In genomic region chr10:110356628-110357245, GRCh38 we compare ENCODE assay signal across 9 cellular contexts. TPM values are rescaled to one million over a fixed set of nuclear protein-coding genes. Genes with fewer than 3 reads are reported as not detected.
A peak's percentile ranks its signal among the peaks of the same experiment; 100 is the strongest.
DNase-seq lines count a peak whose midpoint lies in the region; ATAC-seq, FAIRE-seq and TF ChIP-seq lines count a peak whose summit lies in the region.
"Had no signal": no experiment of that assay in that cellular context is flagged by ENCODE, and none has a peak within 500 bp of the region (broad histone marks: within the 10 kb centered on the region; RNA-seq: fewer than 3 reads in every experiment).

No MANE protein-coding gene starts in this region.

- no peak for TF ChIP-seq EP300 in H1 (IDR thresholded peaks at IDR 0.05; ENCODE audit: borderline replicate concordance in 1 of 2, low read depth in 2 of 2, low read length in 2 of 2)

- H3K9me3 ChIP-seq in H1 (ENCODE audit: insufficient read depth in 2 of 2, low read depth in 1 of 2, low read length in 1 of 2) (no peaks in the 10 kb centered on the region), endodermal cell (ENCODE audit: control insufficient read depth, low read length) (peaks cover 2% of the 10 kb centered on the region)

- no peak overlapping the region for H3K18ac ChIP-seq in H1 (ENCODE audit: extremely low read depth, low read length)

- no peak overlapping the region for H2BK20ac ChIP-seq in H1 (ENCODE audit: low read length)

- H4K20me1 ChIP-seq in H1 (replicated peaks in 1 of 2; ENCODE audit: control insufficient read depth in 1 of 2, insufficient read depth in 2 of 2, low read length in 2 of 2) = no peaks in the 10 kb centered on the region

- H2BK15ac ChIP-seq in H1 (ENCODE audit: low read length) = no peak overlapping the region; the same call in 1 of the 2 replicates

- intact Hi-C loops in left cardiac atrium (cut with DNase I) (loop anchor here in 1 of 2 donors (5.0 kb wide), 1 partner anchor 181 kb away; no protein-coding TSS in a partner anchor), cardiac septum (cut with DNase I) (loop anchor here (1.0 to 10.0 kb wide), 3 partner anchors 46 to 143 kb away; no protein-coding TSS in a partner anchor)

- H3K23me2 ChIP-seq in H1 (ENCODE audit: low read depth, low read length) = no peaks in the 10 kb centered on the region

- no peak overlapping the region for H4K8ac ChIP-seq in H1 (ENCODE audit: extremely low read depth, insufficient read depth, low read length)

- H3K27ac ChIP-seq in H1 (ENCODE audit: low read depth, low read length) = no peak overlapping the region
- no peak overlapping the region for H3K27ac ChIP-seq in endodermal cell (ENCODE audit: low read depth, low read length)
- H3K27ac ChIP-seq: C4-2B had no signal

- no peaks in the 10 kb centered on the region for H3K36me3 Mint-ChIP-seq in endodermal cell (ENCODE audit: low read depth)

- no peak overlapping the region for H3K27ac Mint-ChIP-seq in endodermal cell

- no peak for TF ChIP-seq RAD21 in H1 (IDR thresholded peaks at IDR 0.05 in 1 of 2, conservative IDR thresholded peaks at IDR 0.05 in 1 of 2; ENCODE audit: low read depth in 2 of 2, low read length in 2 of 2)

- H3K27me3 ChIP-seq in H1 (replicated peaks in 1 of 4; ENCODE audit: control insufficient read depth in 3 of 4, extremely low read depth in 1 of 4, insufficient read depth in 3 of 4, low read length in 3 of 4) = no peaks in the 10 kb centered on the region; a peak in 1 of 7 replicates
- no peaks in the 10 kb centered on the region for H3K27me3 ChIP-seq in endodermal cell (ENCODE audit: control insufficient read depth, insufficient read depth, low read length, poor library complexity, severe bottlenecking)

- H3K27me3 Mint-ChIP-seq in endodermal cell (ENCODE audit: insufficient read depth) = peaks cover 6% of the 10 kb centered on the region

- no peak overlapping the region for H3K23ac ChIP-seq in H1 (ENCODE audit: insufficient read length)

- no peak overlapping the region for H3K4me3 Mint-ChIP-seq in endodermal cell

- 0 out of 2 replicates have a peak overlapping the region, but pooled peaks have one; percentile 83 for H2BK12ac ChIP-seq in H1 (ENCODE audit: low read depth, low read length)

- H3K4me2 ChIP-seq in H1 (ENCODE audit: insufficient read depth in 1 of 2, low read depth in 2 of 2, low read length in 2 of 2) = no peak overlapping the region

- DNase-seq in left cardiac atrium (peak; percentile 44), cardiac septum (ENCODE audit: low spot score) (no peak), H1 (ENCODE audit: low read depth in 1 of 2, low spot score in 2 of 2) (no peak), hepatic stellate cell (ENCODE audit: low spot score) (no peak), endodermal cell (no peak)
- DNase-seq in activated CD4-positive, alpha-beta T cell treated with anti-CD3 and anti-CD28 coated beads for 1 hour = peak; percentile 41
- DNase-seq in stimulated activated CD4-positive, alpha-beta T cell treated with anti-CD3 and anti-CD28 coated beads, Interleukin-12 subunit alpha, Interleukin-12 subunit beta, amount 100 ng/mL, for 4 hours = peak; percentile 56

- H2AFZ ChIP-seq in H1 (ENCODE audit: low read length) = no peak overlapping the region

- H2BK5ac ChIP-seq in H1 (ENCODE audit: low read depth, low read length) = no peak overlapping the region

- TF ChIP-seq CTCF in H1 (IDR thresholded peaks at IDR 0.05; ENCODE audit: control extremely low read depth in 1 of 3, insufficient read depth in 1 of 3, low read depth in 1 of 3, low read length in 3 of 3) = no peak
- TF ChIP-seq CTCF in endodermal cell (conservative IDR thresholded peaks at IDR 0.05) = no peak

- H3K4me3 ChIP-seq in H1 (ENCODE audit: extremely low read depth in 1 of 4, insufficient read depth in 2 of 4, low read depth in 3 of 4, low read length in 4 of 4) (no peak overlapping the region), endodermal cell (ENCODE audit: low read length) (no peak overlapping the region)

- no peak overlapping the region for H3K14ac ChIP-seq in H1 (ENCODE audit: insufficient read length)

- peaks cover 5 to 14% (median 10%) of the 10 kb centered on the region in 4 experiments; a peak in 6 of 7 replicates for H3K4me1 ChIP-seq in H1 (replicated peaks in 1 of 4; ENCODE audit: control insufficient read depth in 3 of 4, insufficient read depth in 4 of 4, low read length in 3 of 4)
- peaks cover 8% of the 10 kb centered on the region for H3K4me1 ChIP-seq in endodermal cell (ENCODE audit: control insufficient read depth, insufficient read depth, low read length)

- H2BK120ac ChIP-seq in H1 (replicated peaks; ENCODE audit: low read depth, low read length) = no peak overlapping the region

- no peak overlapping the region for H4K91ac ChIP-seq in H1 (replicated peaks; ENCODE audit: insufficient read length, low read length)

- no peak for TF ChIP-seq POLR2A in H1 (IDR thresholded peaks at IDR 0.05; ENCODE audit: control extremely low read depth in 1 of 2, low read depth in 2 of 2, low read length in 2 of 2)

- H3K79me2 ChIP-seq in H1 (ENCODE audit: control insufficient read depth in 1 of 2, insufficient read depth in 2 of 2, low read length in 2 of 2) = no peaks in the 10 kb centered on the region

- H3K36me3 ChIP-seq in H1 (ENCODE audit: control insufficient read depth in 2 of 4, insufficient read depth in 4 of 4, low read length in 3 of 4) (no peaks in the 10 kb centered on the region), endodermal cell (ENCODE audit: control insufficient read depth, insufficient read depth, low read length) (no peaks in the 10 kb centered on the region)

- no peak overlapping the region for H3K56ac ChIP-seq in H1 (replicated peaks; ENCODE audit: insufficient read length, low read depth, low read length)

- CTCF ChIA-PET in H1 (lab: Charles Lee; ENCODE audit: partially characterized antibody) = interaction anchor here (1.0 to 4.8 kb wide), 6 partner anchors 9 to 189 kb away, joined by 3 to 49 read pairs (median 7); partner anchors contain the start of gene DUSP5

- peaks cover 22% of the 10 kb centered on the region for H3K4me1 Mint-ChIP-seq in endodermal cell

- no peaks in the 10 kb centered on the region for H3K9me3 Mint-ChIP-seq in endodermal cell

- no peaks in the 10 kb centered on the region for H3K79me1 ChIP-seq in H1 (ENCODE audit: low read depth, low read length)

- ATAC-seq in left cardiac atrium (peak in 1 of 2 donors; percentile 56), HG03159 (IDR thresholded peaks at IDR 0.05; ENCODE audit: unreplicated experiment) (peak; percentile 82)

- 93% methylated on average over 19 of the region's 19 CpGs; no CpG with 5 or more reads in 1 of the 2 experiments for WGBS in H1 (ENCODE audit: extremely low coverage in 1 of 2, insufficient coverage in 1 of 2, insufficient read length in 1 of 2, insufficient replicate concordance in 2 of 2, low coverage in 1 of 2, low lambda C conversion rate in 2 of 2, missing lambda C conversion rate in 1 of 2), 2 experiments
- WGBS in endodermal cell (ENCODE audit: insufficient coverage in 1 of 2, insufficient read length in 1 of 2), 2 experiments = 83 to 84% methylated on average over 17 to 19 of the region's 19 CpGs

- FAIRE-seq in H1 (lab: Jason Lieb, UNC) = no peak

- no peak overlapping the region for H3K4ac ChIP-seq in H1 (replicated peaks; ENCODE audit: insufficient read length, low read depth, low read length)

- H3K9ac ChIP-seq in H1 (replicated peaks in 1 of 4; ENCODE audit: extremely low read depth in 1 of 4, low read depth in 3 of 4, low read length in 3 of 4) (no peak overlapping the region), endodermal cell (ENCODE audit: extremely low read depth, low read length, poor library complexity, severe bottlenecking) (no peak overlapping the region)

- no peak overlapping the region for H4K5ac ChIP-seq in H1 (ENCODE audit: insufficient read length, low read depth, low read length)

- no peak overlapping the region for H2AK5ac ChIP-seq in H1 (ENCODE audit: low read depth, low read length)

- POLR2A ChIA-PET in H1 (lab: Charles Lee; ENCODE audit: partially characterized antibody) = no interaction called here

TF ChIP-seq in H1, 55 proteins besides CTCF, POLR2A, EP300 and RAD21:
- TF ChIP-seq YY1 (IDR thresholded peaks at IDR 0.05; ENCODE audit: low read depth, low read length) (no peak), ZNF274 (IDR thresholded peaks at IDR 0.05; ENCODE audit: borderline replicate concordance, extremely low read depth, low read length) (no peak), BCL11A (IDR thresholded peaks at IDR 0.05; ENCODE audit: low read depth in 2 of 2, low read length in 2 of 2) (no peak), CBX5 (IDR thresholded peaks at IDR 0.05; ENCODE audit: low read depth, low read length) (no peak), POLR2AphosphoS5 (IDR thresholded peaks at IDR 0.05; ENCODE audit: low read depth, low read length) (no peak), SIRT6 (IDR thresholded peaks at IDR 0.05; ENCODE audit: low read length) (no peak), CREB1 (IDR thresholded peaks at IDR 0.05) (no peak), SP4 (IDR thresholded peaks at IDR 0.05; ENCODE audit: low read length) (no peak)
TF ChIP-seq in H1: peak in this region for 0.

RNA-seq across cellular contexts. Expression of gene SMNDC1, which starts 52.0 kb away (rescaled TPM):
- total RNA-seq in left cardiac atrium (10 to 100 TPM; 21.6 to 24.4 TPM), cardiac septum (25.8 TPM), endodermal cell (10 to 100 TPM; 52.9 to 65.6 TPM)
- total RNA-seq in H1 (2021; fragmentation: NEBNext Ultra II Directional; extraction: Animal tissue kit (Norgen Biotek cat#: 25700)) = 48.6 and 53.5 TPM in 2 replicates
- polyA plus RNA-seq in H1 (2011; rRNA removed) = 4.3 and 8.1 TPM in 2 replicates
- 12.4 TPM for polyA plus RNA-seq in H1 (2011; cell fraction: cytosol; rRNA removed)
- polyA plus RNA-seq in H1 (2011; cell fraction: nucleus; rRNA removed) = 4.8 TPM
- polyA plus RNA-seq in H1 (2012, experiment 1 of 2) = 27.9 to 44.3 TPM (median 32.5 TPM) in 4 replicates
- 7.6 TPM for polyA plus RNA-seq in H1 (2012, experiment 2 of 2)
- 37.6 TPM for polyA plus RNA-seq in H1 (2013, experiment 1 of 2)
- polyA plus RNA-seq in H1 (2013, experiment 2 of 2) = 34.3 TPM
- polyA minus RNA-seq in H1 (2011; rRNA and poly(A)+ RNA removed) = 5.2 and 8.7 TPM in 2 replicates
- 11.7 TPM for polyA minus RNA-seq in H1 (2011; cell fraction: cytosol; rRNA and poly(A)+ RNA removed)
- 24.3 TPM for polyA minus RNA-seq in H1 (2011; cell fraction: nucleus; rRNA and poly(A)+ RNA removed)
- 29.0 TPM for polyA plus RNA-seq in endodermal cell (2013, experiment 1 of 2)
- polyA plus RNA-seq in endodermal cell (2013, experiment 2 of 2) = 29.7 TPM

Comparison
In these comparisons a context has a peak if more than half of its experiments do, and no peak if none do; other contexts are left out.
1. DNase-seq: peak in left cardiac atrium (single experiment), activated CD4-positive, alpha-beta T cell treated with anti-CD3 and anti-CD28 coated beads for 1 hour (single experiment) and stimulated activated CD4-positive, alpha-beta T cell treated with anti-CD3 and anti-CD28 coated beads, Interleukin-12 subunit alpha, Interleukin-12 subunit beta, amount 100 ng/mL, for 4 hours (single experiment); none in cardiac septum (single experiment), H1 (0 of 2), hepatic stellate cell (single experiment) and endodermal cell (single experiment).